1 cellular context compared by ENCODE assay signal in genomic region chr16:2425825-2426430, GRCh38.
TF ChIP-seq lines count a peak whose summit lies in the region.

No MANE protein-coding gene starts in this region.

TF ChIP-seq in HepG2, 621 proteins besides CTCF, POLR2A, EP300 and RAD21:
- TF ChIP-seq E2F2 (CRISPR knock-in tag; IDR thresholded peaks at IDR 0.05; ENCODE audit: borderline replicate concordance) (no peak), CEBPB (IDR thresholded peaks at IDR 0.05; ENCODE audit: borderline replicate concordance, low read depth, low read length) (peak; percentile 64)
